In the genomic region with DNA sequence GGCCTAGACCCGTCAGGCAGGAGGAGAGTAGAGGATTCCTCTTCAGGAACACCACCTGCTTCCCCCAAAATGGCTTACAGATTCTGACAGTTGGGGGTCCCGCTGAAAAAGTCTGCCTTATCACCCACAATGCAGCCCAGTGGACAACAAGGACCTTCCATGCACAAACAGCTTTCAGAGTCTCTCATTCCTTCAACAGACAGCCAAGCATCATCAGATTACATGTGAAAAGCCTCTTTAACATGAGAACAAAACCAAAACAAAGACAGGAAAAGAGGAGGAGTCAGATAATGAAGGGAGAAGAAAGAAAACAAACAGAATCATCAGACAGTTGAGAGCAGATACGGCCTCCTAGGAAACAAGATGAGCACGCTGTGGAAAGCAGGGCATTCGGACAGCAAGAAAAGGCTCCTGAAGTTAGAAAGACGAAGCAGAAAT, we compare ENCODE assay signal across 11 cellular contexts. TPM values are rescaled to one million over a fixed set of nuclear protein-coding genes. Genes with fewer than 3 reads are reported as not detected.
DNase-seq lines count a peak whose midpoint lies in the region; ATAC-seq, FAIRE-seq and TF ChIP-seq lines count a peak whose summit lies in the region.
"Had no signal": no experiment of that assay in that cellular context is flagged by ENCODE, and none has a peak within 500 bp of the region (broad histone marks: within the 10 kb centered on the region; RNA-seq: fewer than 3 reads in every experiment).

No MANE protein-coding gene starts in this region.

- H3K27me3 Mint-ChIP-seq in activated CD8-positive, alpha-beta T cell treated with anti-CD3 and anti-CD28 coated beads, Interleukin-2, amount 10 ng/mL, durations not matched to agents 7 days and 5 days (ENCODE audit: low read depth): no peaks in the 10 kb centered on the region
- H3K27me3 Mint-ChIP-seq in activated CD8-positive, alpha-beta T cell treated with anti-CD3 and anti-CD28 coated beads for 36 hours: no peaks in the 10 kb centered on the region

- H3K36me3 ChIP-seq in left lung (peaks cover 0 to 62% of the 10 kb centered on the region in 2 donors), tibial artery (peaks cover 39 to 54% (median 41%) of the 10 kb centered on the region in 3 donors)

- H3K27ac Mint-ChIP-seq in activated CD8-positive, alpha-beta T cell treated with anti-CD3 and anti-CD28 coated beads, Interleukin-2, amount 10 ng/mL, durations not matched to agents 7 days and 5 days: peak overlapping the region; percentile 39
- no peak overlapping the region for H3K27ac Mint-ChIP-seq in activated CD8-positive, alpha-beta T cell treated with anti-CD3 and anti-CD28 coated beads for 36 hours

- no peak for ATAC-seq in activated CD8-positive, alpha-beta T cell treated with anti-CD3 and anti-CD28 coated beads, Interleukin-2, amount 10 ng/mL, durations not matched to agents 7 days and 5 days
- no peak for ATAC-seq in activated CD8-positive, alpha-beta T cell treated with anti-CD3 and anti-CD28 coated beads for 36 hours
- no peak for ATAC-seq in left lung
- no peak for ATAC-seq in GM18511 (IDR thresholded peaks at IDR 0.05; ENCODE audit: unreplicated experiment)

- no peak overlapping the region for H3K4me3 Mint-ChIP-seq in activated CD8-positive, alpha-beta T cell treated with anti-CD3 and anti-CD28 coated beads, Interleukin-2, amount 10 ng/mL, durations not matched to agents 7 days and 5 days
- no peak overlapping the region for H3K4me3 Mint-ChIP-seq in activated CD8-positive, alpha-beta T cell treated with anti-CD3 and anti-CD28 coated beads for 36 hours
- H3K4me3 Mint-ChIP-seq: activated naive CD4-positive, alpha-beta T cell treated with anti-CD3 and anti-CD28 coated beads for 36 hours had no signal

- H3K27me3 ChIP-seq in left lung (no peaks in the 10 kb centered on the region), tibial artery (no peaks in the 10 kb centered on the region)
- H3K27me3 ChIP-seq: BLaER1 treated with 17β-estradiol and CSF1 and Interleukin-3, amounts not matched to agents 10 nM and 100 nM had no signal

- H3K27ac ChIP-seq in left lung (peak overlapping the region; percentile 38 to 94), tibial artery (peak overlapping the region; percentile 84 to 95)
- H3K27ac ChIP-seq: BLaER1 treated with 17β-estradiol and CSF1 and Interleukin-3, amounts not matched to agents 10 nM and 100 nM had no signal

- CTCF ChIA-PET in activated CD8-positive, alpha-beta T cell treated with anti-CD3 and anti-CD28 coated beads, Interleukin-2, amount 10 ng/mL, durations not matched to agents 7 days and 5 days (lab: Charles Lee): interaction anchor here (0.7 kb wide), 1 partner anchor 25 kb away, joined by 3 read pairs; no protein-coding TSS in a partner anchor
- CTCF ChIA-PET in activated CD8-positive, alpha-beta T cell treated with anti-CD3 and anti-CD28 coated beads for 36 hours (lab: Charles Lee): no interaction called here

- peaks cover 38% of the 10 kb centered on the region for H3K36me3 Mint-ChIP-seq in activated CD8-positive, alpha-beta T cell treated with anti-CD3 and anti-CD28 coated beads, Interleukin-2, amount 10 ng/mL, durations not matched to agents 7 days and 5 days (ENCODE audit: low read depth)
- peaks cover 22% of the 10 kb centered on the region for H3K36me3 Mint-ChIP-seq in activated CD8-positive, alpha-beta T cell treated with anti-CD3 and anti-CD28 coated beads for 36 hours (ENCODE audit: low read depth)

- TF ChIP-seq CTCF in activated CD8-positive, alpha-beta T cell treated with anti-CD3 and anti-CD28 coated beads for 36 hours (IDR thresholded peaks at IDR 0.05): no peak
- TF ChIP-seq CTCF in cardiac fibroblast (IDR thresholded peaks at IDR 0.05; ENCODE audit: low read depth, low read length) (no peak), left lung (IDR thresholded peaks at IDR 0.05) (no peak), tibial artery (IDR thresholded peaks at IDR 0.05) (no peak)

- peaks cover 33% of the 10 kb centered on the region for H3K4me1 Mint-ChIP-seq in activated CD8-positive, alpha-beta T cell treated with anti-CD3 and anti-CD28 coated beads, Interleukin-2, amount 10 ng/mL, durations not matched to agents 7 days and 5 days (ENCODE audit: low read depth)
- peaks cover 23% of the 10 kb centered on the region for H3K4me1 Mint-ChIP-seq in activated CD8-positive, alpha-beta T cell treated with anti-CD3 and anti-CD28 coated beads for 36 hours (ENCODE audit: low read depth)

- no peak for DNase-seq in activated CD8-positive, alpha-beta T cell treated with anti-CD3 and anti-CD28 coated beads, Interleukin-2, amount 10 ng/mL, durations not matched to agents 7 days and 5 days
- no peak for DNase-seq in activated CD8-positive, alpha-beta T cell treated with anti-CD3 and anti-CD28 coated beads for 36 hours
- DNase-seq in cardiac fibroblast (ENCODE audit: low read depth in 2 of 2): peak; percentile 51 to 64
- no peak for DNase-seq in left lung
- no peak for DNase-seq in tibial artery
- DNase-seq in frontal cortex (ENCODE audit: low spot score in 2 of 2): no peak
- DNase-seq in erythroblast (lab: John Stamatoyannopoulos, UW): no peak
- DNase-seq: activated naive CD4-positive, alpha-beta T cell treated with anti-CD3 and anti-CD28 coated beads for 36 hours; SHP77 had no signal

- FAIRE-seq in frontal cortex (lab: Jason Lieb, UNC): no peak

- H3K4me3 ChIP-seq in cardiac fibroblast (replicated peaks in 1 of 2; ENCODE audit: low read depth in 2 of 2, low read length in 2 of 2): no peak overlapping the region
- H3K4me3 ChIP-seq in left lung: no peak overlapping the region
- H3K4me3 ChIP-seq in tibial artery: no peak overlapping the region
- H3K4me3 ChIP-seq: BLaER1 treated with 17β-estradiol and CSF1 and Interleukin-3, amounts not matched to agents 10 nM and 100 nM had no signal

- H3K9me3 ChIP-seq in left lung: no peaks in the 10 kb centered on the region
- H3K9me3 ChIP-seq in tibial artery: no peaks in the 10 kb centered on the region
- H3K9me3 ChIP-seq: BLaER1 treated with 17β-estradiol and CSF1 and Interleukin-3, amounts not matched to agents 10 nM and 100 nM had no signal

- POLR2A ChIA-PET in activated CD8-positive, alpha-beta T cell treated with anti-CD3 and anti-CD28 coated beads, Interleukin-2, amount 10 ng/mL, durations not matched to agents 7 days and 5 days (lab: Charles Lee): no interaction called here
- POLR2A ChIA-PET in activated CD8-positive, alpha-beta T cell treated with anti-CD3 and anti-CD28 coated beads for 36 hours (lab: Charles Lee): no interaction called here

- H3K4me1 ChIP-seq in left lung: peaks cover 49 to 62% of the 10 kb centered on the region in 2 donors
- H3K4me1 ChIP-seq in tibial artery: peaks cover 5 to 66% (median 64%) of the 10 kb centered on the region in 4 donors

- intact Hi-C loops in activated CD8-positive, alpha-beta T cell treated with anti-CD3 and anti-CD28 coated beads for 36 hours (cut with micrococcal nuclease): no loop called here
- intact Hi-C loops in left lung (cut with DNase I) (no loop called here), tibial artery (cut with DNase I; ENCODE audit: low total_unique reads) (loop anchor here (10.0 kb wide), 1 partner anchor 256 kb away; the partner anchor contains the start of gene FAM222A)

- H3K9me3 Mint-ChIP-seq in activated CD8-positive, alpha-beta T cell treated with anti-CD3 and anti-CD28 coated beads, Interleukin-2, amount 10 ng/mL, durations not matched to agents 7 days and 5 days (ENCODE audit: insufficient read depth): no peaks in the 10 kb centered on the region
- H3K9me3 Mint-ChIP-seq in activated CD8-positive, alpha-beta T cell treated with anti-CD3 and anti-CD28 coated beads for 36 hours: no peaks in the 10 kb centered on the region
- H3K9me3 Mint-ChIP-seq: activated naive CD4-positive, alpha-beta T cell treated with anti-CD3 and anti-CD28 coated beads for 36 hours had no signal

- no peak for TF ChIP-seq POLR2A in erythroblast (IDR thresholded peaks at IDR 0.05; ENCODE audit: low read length)

RNA-seq across cellular contexts. Expression of gene KCTD10, which starts 18.3 kb away (rescaled TPM):
- 10 to 100 TPM; 35.7 to 38.8 TPM for total RNA-seq in activated CD8-positive, alpha-beta T cell treated with anti-CD3 and anti-CD28 coated beads, Interleukin-2, amount 10 ng/mL, durations not matched to agents 7 days and 5 days
- 10 to 100 TPM; 37.4 to 38.2 TPM for total RNA-seq in activated CD8-positive, alpha-beta T cell treated with anti-CD3 and anti-CD28 coated beads for 36 hours
- total RNA-seq in left lung (10 to 100 TPM; 58.3 to 68.2 TPM), frontal cortex (42.8 TPM)

RNA-seq across cellular contexts. Expression of gene UBE3B, which starts 18.6 kb away (rescaled TPM):
- 10 to 100 TPM; 32.0 to 34.1 TPM for total RNA-seq in activated CD8-positive, alpha-beta T cell treated with anti-CD3 and anti-CD28 coated beads, Interleukin-2, amount 10 ng/mL, durations not matched to agents 7 days and 5 days
- total RNA-seq in activated CD8-positive, alpha-beta T cell treated with anti-CD3 and anti-CD28 coated beads for 36 hours: 10 to 100 TPM; 22.5 to 24.9 TPM
- total RNA-seq in left lung (10 to 100 TPM; 41.4 to 42.5 TPM), frontal cortex (15.5 TPM)

Comparison
In these comparisons a context has a peak if more than half of its experiments do, and no peak if none do; other contexts are left out.
1. DNase-seq: peak in cardiac fibroblast (2 of 2); none in activated CD8-positive, alpha-beta T cell treated with anti-CD3 and anti-CD28 coated beads, Interleukin-2, amount 10 ng/mL, durations not matched to agents 7 days and 5 days (single experiment), activated CD8-positive, alpha-beta T cell treated with anti-CD3 and anti-CD28 coated beads for 36 hours (single experiment), left lung (0 of 2), tibial artery (0 of 2), frontal cortex (0 of 2) and erythroblast (0 of 2).